ENCODE assay signal across 10 cellular contexts in the genomic region with DNA sequence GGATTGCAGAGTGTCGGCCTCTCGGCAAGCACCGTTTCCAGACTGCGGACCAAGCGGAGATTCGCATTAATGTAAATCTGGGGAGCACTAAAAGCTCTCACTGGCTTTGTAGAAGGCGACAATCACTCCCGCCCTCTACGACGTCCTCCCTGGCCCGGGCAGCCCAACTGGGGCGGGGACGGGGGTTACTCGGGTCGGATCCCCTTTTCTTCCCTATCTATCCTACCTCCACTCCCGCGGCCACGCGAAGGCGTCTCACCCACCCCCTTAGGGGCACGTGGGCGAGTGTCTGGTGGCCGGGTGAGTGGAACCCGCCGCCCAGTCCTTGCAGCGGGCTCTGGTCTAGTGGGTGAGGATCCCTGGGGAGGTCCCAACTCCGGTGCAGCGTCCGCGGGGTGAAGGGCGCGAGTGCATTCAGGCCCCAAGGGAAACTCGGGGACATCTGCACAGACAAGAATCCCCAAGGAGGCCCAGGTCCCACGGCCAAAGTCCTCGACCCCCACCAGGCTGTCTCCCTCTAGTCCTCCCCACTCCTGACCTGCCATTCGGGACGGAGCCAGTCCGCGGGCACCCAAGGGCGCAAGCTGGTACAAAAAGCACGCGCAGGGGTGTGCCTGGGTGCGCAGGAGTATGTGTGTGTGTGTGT. TPM values are rescaled to one million over a fixed set of nuclear protein-coding genes. Genes with fewer than 3 reads are reported as not detected.
A peak's percentile ranks its signal among the peaks of the same experiment; 100 is the strongest.
DNase-seq lines count a peak whose midpoint lies in the region; ATAC-seq and TF ChIP-seq lines count a peak whose summit lies in the region.
"Had no signal": no experiment of that assay in that cellular context is flagged by ENCODE, and none has a peak within 500 bp of the region (broad histone marks: within the 10 kb centered on the region; RNA-seq: fewer than 3 reads in every experiment).

No MANE protein-coding gene starts in this region.

- WGBS in endodermal cell (ENCODE audit: insufficient coverage in 1 of 2, insufficient read length in 1 of 2), 2 experiments = 5% methylated on average over 3 to 43 of the region's 43 CpGs
- 10 to 23% (median 15%) methylated on average over 40 to 43 of the region's 43 CpGs for WGBS in psoas muscle, 3 donors

- peak overlapping the region in 3 of 4 donors; percentile 60 to 65 (median 63) for H3K4me3 ChIP-seq in Peyer's patch
- H3K4me3 ChIP-seq in endodermal cell (ENCODE audit: low read length) = peak overlapping the region; percentile 69
- peak overlapping the region; percentile 82 for H3K4me3 ChIP-seq in psoas muscle

- peaks cover 3 to 53% (median 34%) of the 10 kb centered on the region in 4 donors for H3K4me1 ChIP-seq in Peyer's patch
- H3K4me1 ChIP-seq in endodermal cell (ENCODE audit: control insufficient read depth, insufficient read depth, low read length) = no peaks in the 10 kb centered on the region
- peaks cover 22% of the 10 kb centered on the region for H3K4me1 ChIP-seq in psoas muscle

- intact Hi-C loops in psoas muscle (cut with DNase I) = loop anchor here (5.0 to 10.0 kb wide), 3 partner anchors 50 to 408 kb away; a partner anchor contains a TSS

- DNase-seq in D341Med (ENCODE audit: low spot score) = peak; percentile 35
- no peak for DNase-seq in Peyer's patch
- peak; percentile 66 for DNase-seq in endodermal cell
- DNase-seq in psoas muscle = no peak
- no peak for DNase-seq in iPS-NIHi7 (ENCODE audit: extremely low spot score)
- DNase-seq in cerebellar nuclear complex (lab: John Stamatoyannopoulos, UW) = no peak
- no peak for DNase-seq in activated gamma-delta T cell treated with Interleukin-2 at 50 U/mL for 16 hours
- DNase-seq: NCI-H2227 treated with DMSO at 0.1 percent for 48 hours had no signal

- peaks cover 19% of the 10 kb centered on the region for H3K4me1 Mint-ChIP-seq in endodermal cell

- H3K9me3 ChIP-seq in Peyer's patch (no peaks in the 10 kb centered on the region), endodermal cell (ENCODE audit: control insufficient read depth, low read length) (no peaks in the 10 kb centered on the region), psoas muscle (no peaks in the 10 kb centered on the region)
- H3K9me3 ChIP-seq: neutrophil had no signal

- H3K9ac ChIP-seq in endodermal cell (ENCODE audit: extremely low read depth, low read length, poor library complexity, severe bottlenecking) = no peak overlapping the region

- H3K27ac ChIP-seq in Peyer's patch (no peak overlapping the region), endodermal cell (ENCODE audit: low read depth, low read length) (no peak overlapping the region), psoas muscle (no peak overlapping the region)
- H3K27ac ChIP-seq: HL-60, neutrophil had no signal

- peak in 2 of 4 donors; percentile 4 to 5 for ATAC-seq in psoas muscle

- H3K27ac Mint-ChIP-seq in endodermal cell = no peak overlapping the region

- H3K36me3 ChIP-seq in Peyer's patch (no peaks in the 10 kb centered on the region), endodermal cell (ENCODE audit: control insufficient read depth, insufficient read depth, low read length) (no peaks in the 10 kb centered on the region), psoas muscle (ENCODE audit: insufficient read depth in 1 of 2, low read depth in 1 of 2) (no peaks in the 10 kb centered on the region)
- H3K36me3 ChIP-seq: neutrophil had no signal

- H3K27me3 ChIP-seq in Peyer's patch = peaks cover 0 to 62% of the 10 kb centered on the region in 2 donors
- H3K27me3 ChIP-seq in endodermal cell (ENCODE audit: control insufficient read depth, insufficient read depth, low read length, poor library complexity, severe bottlenecking) = peaks cover 100% of the 10 kb centered on the region
- peaks cover 0 to 93% (median 57%) of the 10 kb centered on the region in 3 donors for H3K27me3 ChIP-seq in psoas muscle (ENCODE audit: insufficient read depth in 3 of 3, low read length in 2 of 3)

- H3K36me3 Mint-ChIP-seq in endodermal cell (ENCODE audit: low read depth) = no peaks in the 10 kb centered on the region

- TF ChIP-seq CTCF in Peyer's patch (IDR thresholded peaks at IDR 0.05) (no peak), endodermal cell (conservative IDR thresholded peaks at IDR 0.05) (no peak), psoas muscle (IDR thresholded peaks at IDR 0.05) (no peak)

- H3K27me3 Mint-ChIP-seq in endodermal cell (ENCODE audit: insufficient read depth) = peaks cover 98% of the 10 kb centered on the region

- peak overlapping the region; percentile 37 for H3K4me3 Mint-ChIP-seq in endodermal cell

- no peak for TF ChIP-seq POLR2A in Peyer's patch (IDR thresholded peaks at IDR 0.05)

- H3K9me3 Mint-ChIP-seq in endodermal cell = no peaks in the 10 kb centered on the region

RNA-seq across cellular contexts. Expression of a gene that starts 42.4 kb away (rescaled TPM):
- total RNA-seq in Peyer's patch (10 to 100 TPM; 25.6 to 47.0 (median 36.6) TPM), endodermal cell (10 to 100 TPM; 16.9 to 25.3 TPM), psoas muscle (10 to 100 TPM; 21.6 to 29.6 (median 24.1) TPM)
- polyA plus RNA-seq in endodermal cell (2013, experiment 1 of 2) = 22.2 TPM
- polyA plus RNA-seq in endodermal cell (2013, experiment 2 of 2) = 30.1 TPM
- 10 to 100 TPM; 15.6 to 29.8 (median 22.2) TPM for polyA plus RNA-seq in psoas muscle

RNA-seq across cellular contexts. Expression of a gene that starts 48.9 kb away (rescaled TPM):
- total RNA-seq in Peyer's patch = not detected
- total RNA-seq in endodermal cell = not detected
- 0.11 TPM for polyA plus RNA-seq in endodermal cell (2013, experiment 1 of 2)
- polyA plus RNA-seq in endodermal cell (2013, experiment 2 of 2) = 0.17 TPM
- not detected for total RNA-seq in psoas muscle
- under 1 TPM in 1 of 3 donors, not detected in 2; 0.01 TPM for polyA plus RNA-seq in psoas muscle

Comparison
In these comparisons a context has a peak if more than half of its experiments do, and no peak if none do; other contexts are left out.
1. DNase-seq: peak in D341Med (single experiment) and endodermal cell (single experiment); none in Peyer's patch (0 of 3), psoas muscle (0 of 2), iPS-NIHi7 (single experiment), cerebellar nuclear complex (0 of 2) and activated gamma-delta T cell treated with Interleukin-2 at 50 U/mL for 16 hours (single experiment).
2. Peak in every context shown above with its lines, with median percentiles within 50 percentile points of each other: H3K4me3 ChIP-seq.